In genomic region chr7:136687693-136688322, GRCh38 we compare ENCODE assay signal across 7 cellular contexts.
DNase-seq lines count a peak whose midpoint lies in the region; ATAC-seq lines count a peak whose summit lies in the region.

No MANE protein-coding gene starts in this region.

- DNase-seq in GM03348 (ENCODE audit: low spot score): peak; percentile 19
- peak; percentile 62 for DNase-seq in RPMI8226
- peak; percentile 8 for DNase-seq in hepatic stellate cell (ENCODE audit: low spot score)

- ATAC-seq in HG02678 (IDR thresholded peaks at IDR 0.05; ENCODE audit: unreplicated experiment) (peak; percentile 65), GM21360 (IDR thresholded peaks at IDR 0.05; ENCODE audit: unreplicated experiment) (no peak), HG03135 (IDR thresholded peaks at IDR 0.05; ENCODE audit: unreplicated experiment) (no peak), GM18517 (IDR thresholded peaks at IDR 0.05; ENCODE audit: unreplicated experiment) (no peak)

Comparison
In these comparisons a context has a peak if more than half of its experiments do, and no peak if none do; other contexts are left out.
1. DNase-seq: peak in every context shown above with its lines; median percentile 62 in RPMI8226; 19 in GM03348; 8 in hepatic stellate cell.